ENCODE assay signal across 8 cellular contexts in the genomic region with DNA sequence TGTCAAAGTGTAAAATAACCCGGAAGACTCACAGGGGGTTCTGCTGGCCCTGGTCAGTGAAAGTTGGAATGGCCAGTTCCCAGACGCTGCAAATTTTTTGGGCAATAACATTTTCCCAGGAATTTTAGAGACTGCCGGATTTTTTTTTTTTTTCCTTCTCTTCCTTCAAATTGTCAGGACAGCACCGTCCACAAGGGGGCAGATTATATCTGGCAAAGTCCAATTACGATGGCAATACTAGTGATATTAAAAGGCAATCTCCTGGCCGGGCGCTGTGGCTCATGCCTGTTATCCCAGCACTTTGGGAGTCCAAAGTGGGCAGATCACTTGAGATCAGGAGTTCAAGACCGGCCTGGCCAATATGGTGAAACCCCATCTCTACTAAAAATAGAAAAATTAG. TPM values are rescaled to one million over a fixed set of nuclear protein-coding genes. Genes with fewer than 3 reads are reported as not detected.
DNase-seq lines count a peak whose midpoint lies in the region; ATAC-seq, FAIRE-seq and TF ChIP-seq lines count a peak whose summit lies in the region.

No MANE protein-coding gene starts in this region.

- H3K27me3 Mint-ChIP-seq in CD14-positive monocyte (ENCODE audit: low read depth in 3 of 3), result peaks cover 0 to 17% (median 0%) of the 10 kb centered on the region in 3 donors

- no peaks in the 10 kb centered on the region for H3K4me1 Mint-ChIP-seq in CD14-positive monocyte

- TF ChIP-seq EP300 in GM12878 (IDR thresholded peaks at IDR 0.05; ENCODE audit: borderline replicate concordance in 1 of 2, control insufficient read depth in 1 of 2, low read depth in 2 of 2, low read length in 2 of 2), result no peak

- RAD21 ChIA-PET in GM12878 (lab: Charles Lee; ENCODE audit: unreplicated experiment), result interaction anchor here (1.1 to 2.7 kb wide), 4 partner anchors 12 to 245 kb away, joined by 3 to 16 read pairs (median 4); no protein-coding TSS in a partner anchor

- under 1% methylated on average over 8 of the region's 8 CpGs for WGBS in GM12878 (ENCODE audit: insufficient coverage, insufficient replicate concordance, low lambda C conversion rate, missing lambda C conversion rate)

- no peak overlapping the region for H3K9ac ChIP-seq in GM12878 (ENCODE audit: control insufficient read depth, insufficient read depth, low read length)

- in situ Hi-C loops in GM12878 (cut with MboI), result no loop called here

- H3K36me3 ChIP-seq in GM12878 (ENCODE audit: control insufficient read depth in 2 of 2, insufficient read depth in 2 of 2, low read length in 1 of 2) (no peaks in the 10 kb centered on the region), kidney epithelial cell (ENCODE audit: control insufficient read depth, insufficient read depth, low read length) (no peaks in the 10 kb centered on the region)

- H3K27ac ChIP-seq in GM12878 (ENCODE audit: control insufficient read depth, insufficient read depth), result no peak overlapping the region

- ATAC-seq in GM18511 (IDR thresholded peaks at IDR 0.05; ENCODE audit: unreplicated experiment) (peak; percentile 46), GM12878 (peak; percentile 64)
- no peak for ATAC-seq in stimulated activated naive CD8-positive, alpha-beta T cell treated with anti-CD3 and anti-CD28 coated beads, Interleukin-15, Interleukin-2, amounts not matched to agents 100 U/mL and 50 U/mL, for 24 hours

- CTCF ChIA-PET in GM12878 (lab: Yijun Ruan, JAX), result interaction anchor here (0.6 to 6.2 kb wide), 15 partner anchors 8 to 719 kb away, joined by 3 to 59 read pairs (median 3); no protein-coding TSS in a partner anchor

- no peak for FAIRE-seq in GM12878 (lab: Jason Lieb, UNC)

- DNase-seq in CD14-positive monocyte (ENCODE audit: low spot score), result no peak
- peak; percentile 28 for DNase-seq in NOMO-1 treated with dmso at 0.1 percent for 144 hours (lab: John Stamatoyannopoulos, UW; ENCODE audit: unreplicated experiment)
- DNase-seq in GM12878 (ENCODE audit: low read depth, low spot score), result no peak
- no peak for DNase-seq in kidney epithelial cell (ENCODE audit: low read depth)
- peak; percentile 35 for DNase-seq in stimulated activated naive CD8-positive, alpha-beta T cell treated with anti-CD3 and anti-CD28 coated beads, Interleukin-15, Interleukin-2, amounts not matched to agents 100 U/mL and 50 U/mL, for 24 hours
- DNase-seq in globus pallidus (ENCODE audit: low spot score), result no peak
- no peak for DNase-seq in NCI-H128 (lab: John Stamatoyannopoulos, UW; ENCODE audit: unreplicated experiment)

- TF ChIP-seq POLR2A in GM12878 (IDR thresholded peaks at IDR 0.05; ENCODE audit: low read depth, low read length), result no peak

- no peaks in the 10 kb centered on the region for H3K9me3 Mint-ChIP-seq in CD14-positive monocyte

- SMC1A ChIA-PET in GM12878 (lab: Charles Lee; ENCODE audit: uncharacterized antibody, unreplicated experiment), result interaction anchor here (0.7 to 2.9 kb wide), 5 partner anchors 9 to 241 kb away, joined by 3 to 10 read pairs (median 7); no protein-coding TSS in a partner anchor

- peak; percentile 51; the same call in 1 of the 2 replicates for TF ChIP-seq RAD21 in GM12878 (IDR thresholded peaks at IDR 0.05; ENCODE audit: insufficient read depth, low read depth, low read length)

- no TSS peak for BruUV-seq in GM12878 (replicated peaks; lab: Mats Ljungman, UMichigan)

- H3K4me1 ChIP-seq in GM12878 (ENCODE audit: control insufficient read depth, insufficient read depth, low read length), result no peaks in the 10 kb centered on the region

- no peaks in the 10 kb centered on the region for H3K9me3 ChIP-seq in GM12878 (replicated peaks; ENCODE audit: control insufficient read depth, insufficient read depth, low read length)

- H4K20me1 ChIP-seq in GM12878 (ENCODE audit: control insufficient read depth, insufficient read depth), result no peaks in the 10 kb centered on the region

- no peaks in the 10 kb centered on the region for H3K36me3 Mint-ChIP-seq in CD14-positive monocyte

- TF ChIP-seq CTCF in CD14-positive monocyte (IDR thresholded peaks at IDR 0.05) (peak; percentile 51), GM12878 (IDR thresholded peaks at IDR 0.05 in 2 of 3, conservative IDR thresholded peaks at IDR 0.05 in 1 of 3; ENCODE audit: control insufficient read depth in 2 of 3, extremely low read depth in 1 of 3, insufficient read depth in 1 of 3, low read depth in 3 of 3, low read length in 3 of 3) (peak; percentile 50 to 60 (median 58)), kidney epithelial cell (IDR thresholded peaks at IDR 0.05; ENCODE audit: insufficient read depth, low read length, poor library complexity, severe bottlenecking) (peak; percentile 53)

- no peak overlapping the region for H3K4me3 Mint-ChIP-seq in CD14-positive monocyte

- no peak overlapping the region for H3K4me2 ChIP-seq in GM12878 (ENCODE audit: control insufficient read depth, insufficient read depth)

- H3K79me2 ChIP-seq in GM12878 (ENCODE audit: control insufficient read depth, insufficient read depth, low read length), result no peaks in the 10 kb centered on the region

- POLR2A ChIA-PET in GM12878 (lab: Charles Lee), result no interaction called here

- no peaks in the 10 kb centered on the region for H3K27me3 ChIP-seq in GM12878 (replicated peaks in 1 of 2; ENCODE audit: control insufficient read depth in 2 of 2, insufficient read depth in 2 of 2, low read length in 1 of 2)
- no peaks in the 10 kb centered on the region for H3K27me3 ChIP-seq in kidney epithelial cell (ENCODE audit: control insufficient read depth, insufficient read depth, low read length)

- no peak overlapping the region for H3K27ac Mint-ChIP-seq in CD14-positive monocyte

- intact Hi-C loops in CD14-positive monocyte (cut with micrococcal nuclease) (no loop called here), GM12878 (cut with micrococcal nuclease; ENCODE audit: unreplicated experiment) (loop anchor here (1.0 to 10.0 kb wide), 2 partner anchors 242 to 396 kb away; no protein-coding TSS in a partner anchor)

- no peak overlapping the region for H3K4me3 ChIP-seq in GM12878
- H3K4me3 ChIP-seq in kidney epithelial cell (ENCODE audit: low read depth, low read length), result no peak overlapping the region

- H2AFZ ChIP-seq in GM12878 (ENCODE audit: control insufficient read depth, low read depth, low read length), result no peak overlapping the region

TF ChIP-seq in GM12878, 131 proteins besides CTCF, POLR2A, EP300 and RAD21:
- peak; percentile 78 for TF ChIP-seq ZNF384 (IDR thresholded peaks at IDR 0.05; ENCODE audit: borderline replicate concordance, low read depth, low read length)
- TF ChIP-seq SMC3 (IDR thresholded peaks at IDR 0.05; ENCODE audit: borderline replicate concordance, low read length), result peak; percentile 54; the same call in 1 of the 2 replicates
- TF ChIP-seq STAT1 (conservative IDR thresholded peaks at IDR 0.05), result no peak

RNA-seq across cellular contexts. Expression of gene SLC25A5, which starts 20.5 kb away (rescaled TPM):
- polyA plus RNA-seq in CD14-positive monocyte (100 to 1,000 TPM; 436 to 491 TPM), GM12878 (2011; rRNA removed) (282 and 438 TPM in 2 replicates), GM12878 (2014; fragmentation: Illumina TruSeq; extraction: Trizol) (464 and 490 TPM in 2 replicates), GM12878 (2014; fragmentation: Nextera tagmentation; extraction: Ambion mirVana) (1,000 to 10,000 TPM; 2,068 to 3,863 TPM), GM12878 (2014; rRNA removed) (602 and 608 TPM in 2 replicates), GM12878 (2016; fragmentation: Nextera tagmentation; extraction: Ambion mirVana) (100 to 1,000 TPM; 665 to 690 TPM)
- 30.9 and 34.2 TPM in 2 replicates for total RNA-seq in GM12878 (2013; cell fraction: nucleolus; rRNA removed)
- total RNA-seq in GM12878 (2014; rRNA removed) (397 and 425 TPM in 2 replicates), GM12878 (2014; rRNA removed; fragmentation: Illumina TruSeq; extraction: Trizol) (361 and 366 TPM in 2 replicates), GM12878 (2021) (625 and 628 TPM in 2 replicates), kidney epithelial cell (274 and 335 TPM in 2 replicates)
- polyA plus RNA-seq in GM12878 (2011; ENCODE audit: low read depth), result 314 TPM
- polyA plus RNA-seq in GM12878 (2011; cell fraction: cytosol; rRNA removed), result 707 and 822 TPM in 2 replicates
- 351 and 383 TPM in 2 replicates for polyA plus RNA-seq in GM12878 (2011; cell fraction: nucleus; rRNA removed)
- 414 and 429 TPM in 2 replicates for polyA plus RNA-seq in GM12878 (2012)
- 426 and 638 TPM in 2 replicates for polyA minus RNA-seq in GM12878 (2011; rRNA and poly(A)+ RNA removed)
- 204 and 215 TPM in 2 replicates for polyA minus RNA-seq in GM12878 (2011; cell fraction: cytosol; rRNA and poly(A)+ RNA removed)
- 53.8 and 75.2 TPM in 2 replicates for polyA minus RNA-seq in GM12878 (2011; cell fraction: nucleus; rRNA and poly(A)+ RNA removed)

Comparison
In these comparisons a context has a peak if more than half of its experiments do, and no peak if none do; other contexts are left out.
1. DNase-seq: peak in NOMO-1 treated with dmso at 0.1 percent for 144 hours (single experiment) and stimulated activated naive CD8-positive, alpha-beta T cell treated with anti-CD3 and anti-CD28 coated beads, Interleukin-15, Interleukin-2, amounts not matched to agents 100 U/mL and 50 U/mL, for 24 hours (single experiment); none in CD14-positive monocyte (single experiment), GM12878 (single experiment), kidney epithelial cell (single experiment), globus pallidus (single experiment) and NCI-H128 (single experiment).
2. Peak in every context shown above with its lines, with median percentiles within 50 percentile points of each other: CTCF ChIP-seq.